ENCODE assay signal across 10 cellular contexts in the genomic region with DNA sequence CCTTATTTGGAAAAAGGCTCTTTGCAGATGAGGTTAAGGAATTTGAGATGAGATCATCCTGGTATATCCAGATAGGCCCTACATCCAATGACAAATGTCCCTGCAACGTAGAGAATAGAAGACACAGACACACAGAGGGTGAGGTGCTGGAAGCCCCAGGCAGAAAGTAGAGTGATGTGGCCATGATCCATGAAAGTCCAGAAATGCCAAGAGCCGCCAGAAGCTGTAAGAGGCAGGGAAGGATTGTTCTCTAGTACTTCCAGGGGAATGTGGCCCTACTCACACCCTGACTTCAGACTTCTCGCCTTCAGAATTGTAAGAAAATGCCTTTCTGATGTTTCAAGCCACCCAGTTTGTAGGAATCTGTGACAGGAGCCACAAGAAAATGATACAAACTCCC. TPM values are rescaled to one million over a fixed set of nuclear protein-coding genes. Genes with fewer than 3 reads are reported as not detected.
"Had no signal": no experiment of that assay in that cellular context is flagged by ENCODE, and none has a peak within 500 bp of the region (broad histone marks: within the 10 kb centered on the region; RNA-seq: fewer than 3 reads in every experiment).

No MANE protein-coding gene starts in this region.

RNA-seq across cellular contexts. Expression of a gene that starts 15.9 kb away (rescaled TPM):
- total RNA-seq: activated CD4-positive, alpha-beta T cell treated with anti-CD3 and anti-CD28 coated beads, Interleukin-2, amount 10 ng/mL, durations not matched to agents 7 days and 5 days; activated CD8-positive, alpha-beta T cell treated with anti-CD3 and anti-CD28 coated beads, Interleukin-2, amount 10 ng/mL, durations not matched to agents 7 days and 5 days; activated naive CD8-positive, alpha-beta T cell treated with anti-CD3 and anti-CD28 coated beads, Interleukin-2, amount 10 ng/mL, durations not matched to agents 7 days and 5 days; activated T-helper 2 cell treated with anti-CD3 and anti-CD28 coated beads, Interferon-gamma antibody, Interleukin-2, Interleukin-4, amounts not matched to agents 10 μg/mL and 5 μg/mL and 100 μg/mL, durations not matched to agents 14 hours and 24 hours and 36 hours; cardiac muscle cell; heart right ventricle; left colon; sigmoid colon; vagina had no signal
- polyA plus RNA-seq: heart right ventricle, sigmoid colon had no signal

RNA-seq across cellular contexts. Expression of a gene that starts 56.3 kb away (rescaled TPM):
- total RNA-seq: activated CD4-positive, alpha-beta T cell treated with anti-CD3 and anti-CD28 coated beads, Interleukin-2, amount 10 ng/mL, durations not matched to agents 7 days and 5 days; activated CD8-positive, alpha-beta T cell treated with anti-CD3 and anti-CD28 coated beads, Interleukin-2, amount 10 ng/mL, durations not matched to agents 7 days and 5 days; activated naive CD8-positive, alpha-beta T cell treated with anti-CD3 and anti-CD28 coated beads, Interleukin-2, amount 10 ng/mL, durations not matched to agents 7 days and 5 days; activated T-helper 2 cell treated with anti-CD3 and anti-CD28 coated beads, Interferon-gamma antibody, Interleukin-2, Interleukin-4, amounts not matched to agents 10 μg/mL and 5 μg/mL and 100 μg/mL, durations not matched to agents 14 hours and 24 hours and 36 hours; cardiac muscle cell; gastroesophageal sphincter; heart right ventricle; sigmoid colon had no signal
- polyA plus RNA-seq: heart right ventricle had no signal
